33 cellular contexts compared by ENCODE assay signal in the genomic region with DNA sequence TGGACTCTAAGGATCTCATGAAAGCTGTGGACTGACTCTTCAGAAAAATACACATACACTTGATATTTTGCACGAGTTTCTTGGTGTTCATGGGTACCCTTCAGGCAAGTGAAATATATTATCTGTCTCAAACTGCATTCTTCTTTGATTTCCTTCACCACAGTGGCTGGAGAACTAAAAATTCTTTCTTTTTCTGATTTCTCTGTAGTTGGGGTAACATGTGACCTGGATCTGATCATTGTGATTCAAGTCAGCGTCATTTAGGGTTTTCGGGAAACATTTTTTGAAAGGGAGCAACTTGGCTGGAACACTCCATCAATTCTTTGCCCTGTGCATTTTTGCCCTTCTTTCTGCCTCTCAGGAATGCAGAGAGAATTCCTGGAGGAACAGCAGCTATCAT.
A peak's percentile ranks its signal among the peaks of the same experiment; 100 is the strongest.
DNase-seq lines count a peak whose midpoint lies in the region; ATAC-seq and TF ChIP-seq lines count a peak whose summit lies in the region.
"Had no signal": no experiment of that assay in that cellular context is flagged by ENCODE, and none has a peak within 500 bp of the region (broad histone marks: within the 10 kb centered on the region; RNA-seq: fewer than 3 reads in every experiment).

No MANE protein-coding gene starts in this region.

- peak overlapping the region; percentile 52 for H3K27ac Mint-ChIP-seq in mesothelial cell of epicardium
- H3K27ac Mint-ChIP-seq: B cell; CD14-positive monocyte; CD4-positive, alpha-beta memory T cell; CD4-positive, alpha-beta T cell; CD8-positive, alpha-beta T cell had no signal

- DNase-seq in SK-MEL-5 (ENCODE audit: low read depth, low spot score) (peak; percentile 60), foreskin melanocyte (peak; percentile 87), mesothelial cell of epicardium (ENCODE audit: low spot score in 2 of 2, unreplicated experiment in 2 of 2) (no peak), OCI-LY7 (ENCODE audit: low spot score) (no peak), NOMO-1 treated with DMSO at 0.1 percent for 48 hours (lab: John Stamatoyannopoulos, UW; ENCODE audit: unreplicated experiment) (no peak)
- DNase-seq: 8988T; ACHN; AML-193; BE2C; C1 segment of cervical spinal cord; Caco-2; Calu3; CD4-positive, alpha-beta memory T cell; CD4-positive, alpha-beta T cell; CD4-positive, CD25-positive, alpha-beta regulatory T cell; CD8-positive, alpha-beta memory T cell; CD8-positive, alpha-beta T cell; COR-L47; DMS 273 treated with DMSO at 0.1 percent for 48 hours; DMS153; DMS53; DMS79; DMS79 treated with DMSO at 0.1 percent for 48 hours; DND-41; EL had no signal

- BruUV-seq in OCI-LY7 (replicated peaks; lab: Mats Ljungman, UMichigan): no TSS peak

- CTCF ChIA-PET in OCI-LY7 (lab: Charles Lee; ENCODE audit: unreplicated experiment): no interaction called here

- TF ChIP-seq CTCF in mesothelial cell of epicardium (IDR thresholded peaks at IDR 0.05; ENCODE audit: unreplicated experiment): no peak
- no peak for TF ChIP-seq CTCF in OCI-LY7 (conservative IDR thresholded peaks at IDR 0.05; ENCODE audit: low read length)

- no peak overlapping the region for H3K4me3 ChIP-seq in OCI-LY7 (ENCODE audit: low read depth, low read length, poor library complexity, severe bottlenecking)
- H3K4me3 ChIP-seq: A549; BLaER1; BLaER1 treated with 17β-estradiol and CSF1 and Interleukin-3, amounts not matched to agents 10 nM and 100 nM had no signal

- H3K27ac ChIP-seq in OCI-LY7 (ENCODE audit: low read depth, low read length, poor library complexity, severe bottlenecking): no peak overlapping the region
- H3K27ac ChIP-seq: 22Rv1; A549; BLaER1; BLaER1 treated with 17β-estradiol and CSF1 and Interleukin-3, amounts not matched to agents 10 nM and 100 nM; C4-2B had no signal

- no peak overlapping the region for H3K4me2 ChIP-seq in OCI-LY7 (ENCODE audit: low read length)
- H3K4me2 ChIP-seq: A549; BLaER1; BLaER1 treated with 17β-estradiol and CSF1 and Interleukin-3, amounts not matched to agents 10 nM and 100 nM had no signal

- no peaks in the 10 kb centered on the region for H3K9me3 Mint-ChIP-seq in mesothelial cell of epicardium
- H3K9me3 Mint-ChIP-seq: CD14-positive monocyte; CD4-positive, alpha-beta memory T cell; CD4-positive, alpha-beta T cell; CD4-positive, CD25-positive, alpha-beta regulatory T cell; CD8-positive, alpha-beta memory T cell; CD8-positive, alpha-beta T cell had no signal

- no peaks in the 10 kb centered on the region for H3K4me1 ChIP-seq in OCI-LY7 (ENCODE audit: insufficient read depth, low read length, poor library complexity, severe bottlenecking)
- H3K4me1 ChIP-seq: A549; BE2C; BLaER1; BLaER1 treated with 17β-estradiol and CSF1 and Interleukin-3, amounts not matched to agents 10 nM and 100 nM; Caco-2 had no signal

- intact Hi-C loops in OCI-LY7 (cut with micrococcal nuclease; ENCODE audit: unreplicated experiment): no loop called here

- H3K36me3 ChIP-seq in OCI-LY7 (ENCODE audit: insufficient read depth, low read length): peaks cover 18% of the 10 kb centered on the region
- H3K36me3 ChIP-seq: BE2C had no signal

- no peaks in the 10 kb centered on the region for H4K20me1 ChIP-seq in OCI-LY7 (ENCODE audit: insufficient read depth, low read length)
- H4K20me1 ChIP-seq: BLaER1; BLaER1 treated with 17β-estradiol and CSF1 and Interleukin-3, amounts not matched to agents 10 nM and 100 nM had no signal

- no peaks in the 10 kb centered on the region for H3K9me2 ChIP-seq in OCI-LY7 (ENCODE audit: insufficient read depth, low read length)

- in situ Hi-C loops in SK-MEL-5 (cut with HindIII; ENCODE audit: low pct_unique_long_range_greater_than_20kb, low sequenced_read_pairs): no loop called here

- POLR2A ChIA-PET in OCI-LY7 (lab: Charles Lee): no interaction called here

- H3K27me3 Mint-ChIP-seq in mesothelial cell of epicardium (ENCODE audit: low read depth): no peaks in the 10 kb centered on the region
- H3K27me3 Mint-ChIP-seq: B cell; CD4-positive, alpha-beta memory T cell; CD4-positive, alpha-beta T cell; CD4-positive, CD25-positive, alpha-beta regulatory T cell; CD8-positive, alpha-beta memory T cell had no signal

- H3K79me2 ChIP-seq in OCI-LY7 (ENCODE audit: insufficient read depth, low read depth, low read length): no peaks in the 10 kb centered on the region

- no peak overlapping the region for H2AFZ ChIP-seq in OCI-LY7 (ENCODE audit: low read length)

- H3K9me3 ChIP-seq in OCI-LY7 (ENCODE audit: low read length): no peaks in the 10 kb centered on the region
- H3K9me3 ChIP-seq: A549; BE2C; BLaER1; BLaER1 treated with 17β-estradiol and CSF1 and Interleukin-3, amounts not matched to agents 10 nM and 100 nM; Caco-2 had no signal

- H3K36me3 Mint-ChIP-seq in mesothelial cell of epicardium: peaks cover 46% of the 10 kb centered on the region
- H3K36me3 Mint-ChIP-seq: CD14-positive monocyte had no signal

- ATAC-seq in GM21360 (IDR thresholded peaks at IDR 0.05; ENCODE audit: unreplicated experiment): no peak
- ATAC-seq: A549; CD8-positive, alpha-beta T cell had no signal

- peaks cover 4% of the 10 kb centered on the region for H3K4me1 Mint-ChIP-seq in mesothelial cell of epicardium
- H3K4me1 Mint-ChIP-seq: B cell; CD14-positive monocyte; CD4-positive, alpha-beta memory T cell had no signal

- no peak overlapping the region for H3K4me3 Mint-ChIP-seq in mesothelial cell of epicardium
- H3K4me3 Mint-ChIP-seq: B cell; CD14-positive monocyte; CD4-positive, alpha-beta memory T cell; CD4-positive, alpha-beta T cell; CD4-positive, CD25-positive, alpha-beta regulatory T cell; CD8-positive, alpha-beta memory T cell; CD8-positive, alpha-beta T cell had no signal

Comparison
In these comparisons a context has a peak if more than half of its experiments do, and no peak if none do; other contexts are left out.
1. DNase-seq: peak in SK-MEL-5 (single experiment) and foreskin melanocyte (single experiment); none in mesothelial cell of epicardium (0 of 2), OCI-LY7 (single experiment) and NOMO-1 treated with DMSO at 0.1 percent for 48 hours (single experiment).